Comparison of ENCODE assay signal across 11 cellular contexts in genomic region chr7:2572101-2572842, GRCh38. TPM values are rescaled to one million over a fixed set of nuclear protein-coding genes. Genes with fewer than 3 reads are reported as not detected.
DNase-seq lines count a peak whose midpoint lies in the region; ATAC-seq and TF ChIP-seq lines count a peak whose summit lies in the region.
"Had no signal": no experiment of that assay in that cellular context is flagged by ENCODE, and none has a peak within 500 bp of the region (broad histone marks: within the 10 kb centered on the region; RNA-seq: fewer than 3 reads in every experiment).

No MANE protein-coding gene starts in this region.

- H3K27me3 ChIP-seq in adrenal gland (no peaks in the 10 kb centered on the region), kidney epithelial cell (ENCODE audit: control insufficient read depth, insufficient read depth, low read length) (no peaks in the 10 kb centered on the region)

- peak overlapping the region in 1 of 2 donors; percentile 74 for H3K27ac Mint-ChIP-seq in stimulated activated naive CD8-positive, alpha-beta T cell treated with anti-CD3 and anti-CD28 coated beads, Interleukin-15, amount 100 ng/mL, for 72 hours
- H3K27ac Mint-ChIP-seq: CD14-positive monocyte had no signal

- H3K4me1 ChIP-seq in adrenal gland (replicated peaks in 1 of 2), result peaks cover 2 to 21% of the 10 kb centered on the region in 2 donors

- TF ChIP-seq POLR2A in adrenal gland (IDR thresholded peaks at IDR 0.05), result peak in 1 of 2 donors; percentile 29

- H3K27me3 Mint-ChIP-seq in stimulated activated naive CD8-positive, alpha-beta T cell treated with anti-CD3 and anti-CD28 coated beads, Interleukin-15, amount 100 ng/mL, for 72 hours, result no peaks in the 10 kb centered on the region

- intact Hi-C loops in adrenal gland (cut with DNase I), result no loop called here

- ATAC-seq in stimulated activated naive CD8-positive, alpha-beta T cell treated with anti-CD3 and anti-CD28 coated beads, Interleukin-15, Interleukin-2, amounts not matched to agents 100 U/mL and 50 U/mL, for 24 hours, result peak; percentile 68
- ATAC-seq in stimulated activated naive CD8-positive, alpha-beta T cell treated with anti-CD3 and anti-CD28 coated beads, Interleukin-15, amount 100 ng/mL, for 72 hours, result no peak
- ATAC-seq in GM18861 (IDR thresholded peaks at IDR 0.05; ENCODE audit: unreplicated experiment), result no peak
- ATAC-seq in GM19035 (IDR thresholded peaks at IDR 0.05; ENCODE audit: unreplicated experiment), result no peak
- no peak for ATAC-seq in HG02610 (IDR thresholded peaks at IDR 0.05; ENCODE audit: unreplicated experiment)

- TF ChIP-seq CTCF in adrenal gland (IDR thresholded peaks at IDR 0.05) (no peak), kidney epithelial cell (IDR thresholded peaks at IDR 0.05; ENCODE audit: insufficient read depth, low read length, poor library complexity, severe bottlenecking) (no peak), GM20000 (IDR thresholded peaks at IDR 0.05; ENCODE audit: extremely low read depth, missing control alignments) (no peak)

- H3K4me3 ChIP-seq in adrenal gland, result no peak overlapping the region
- no peak overlapping the region for H3K4me3 ChIP-seq in kidney epithelial cell (ENCODE audit: low read depth, low read length)

- no peaks in the 10 kb centered on the region for H3K36me3 ChIP-seq in adrenal gland (replicated peaks in 1 of 2)
- peaks cover 2% of the 10 kb centered on the region for H3K36me3 ChIP-seq in kidney epithelial cell (ENCODE audit: control insufficient read depth, insufficient read depth, low read length)

- no peaks in the 10 kb centered on the region for H3K9me3 ChIP-seq in adrenal gland (replicated peaks in 1 of 3)

- H3K4me3 Mint-ChIP-seq in stimulated activated naive CD8-positive, alpha-beta T cell treated with anti-CD3 and anti-CD28 coated beads, Interleukin-15, amount 100 ng/mL, for 72 hours, result no peak overlapping the region
- H3K4me3 Mint-ChIP-seq: activated T-cell treated with anti-CD3 and anti-CD28 coated beads, Interleukin-2, amount 50 U/mL, for 4 hours; CD14-positive monocyte had no signal

- peak overlapping the region in 3 of 5 donors; percentile 58 to 83 (median 58) for H3K27ac ChIP-seq in adrenal gland

- peak; percentile 25 for DNase-seq in stimulated activated naive CD8-positive, alpha-beta T cell treated with anti-CD3 and anti-CD28 coated beads, Interleukin-15, Interleukin-2, amounts not matched to agents 100 U/mL and 50 U/mL, for 24 hours
- no peak for DNase-seq in stimulated activated naive CD8-positive, alpha-beta T cell treated with anti-CD3 and anti-CD28 coated beads, Interleukin-15, amount 100 ng/mL, for 72 hours
- DNase-seq in adrenal gland (peak; percentile 76 to 86 (median 81)), kidney epithelial cell (ENCODE audit: low read depth) (peak; percentile 37), GM20000 (ENCODE audit: low spot score) (no peak)
- DNase-seq: activated T-cell treated with anti-CD3 and anti-CD28 coated beads, Interleukin-2, amount 50 U/mL, for 4 hours; hippocampal formation had no signal

- WGBS in adrenal gland, 4 donors, result 43 to 60% (median 49%) methylated on average over 16 to 22 of the region's 22 CpGs

- H3K4me1 Mint-ChIP-seq in stimulated activated naive CD8-positive, alpha-beta T cell treated with anti-CD3 and anti-CD28 coated beads, Interleukin-15, amount 100 ng/mL, for 72 hours, result peaks cover 12% of the 10 kb centered on the region

- H3K9me3 Mint-ChIP-seq in stimulated activated naive CD8-positive, alpha-beta T cell treated with anti-CD3 and anti-CD28 coated beads, Interleukin-15, amount 100 ng/mL, for 72 hours, result no peaks in the 10 kb centered on the region
- H3K9me3 Mint-ChIP-seq: activated T-cell treated with anti-CD3 and anti-CD28 coated beads, Interleukin-2, amount 50 U/mL, for 4 hours had no signal

RNA-seq across cellular contexts. Expression of gene IQCE, which starts 13.5 kb away (rescaled TPM):
- total RNA-seq in adrenal gland (10 to 100 TPM; 12.3 to 33.2 (median 14.7) TPM), kidney epithelial cell (18.0 and 20.0 TPM in 2 replicates)
- 10 to 100 TPM in 1 of 3 donors, 1 to 10 TPM in 2; 6.2 to 16.7 (median 7.9) TPM for polyA plus RNA-seq in adrenal gland

RNA-seq across cellular contexts. Expression of gene BRAT1, which starts 16.9 kb away (rescaled TPM):
- total RNA-seq in adrenal gland, result 10 to 100 TPM; 45.1 to 88.6 (median 72.4) TPM
- polyA plus RNA-seq in adrenal gland, result 100 to 1,000 TPM in 2 of 3 donors, 1 to 10 TPM in 1; 3.7 to 120 (median 101) TPM
- total RNA-seq in kidney epithelial cell, result 40.1 TPM in 2 replicates

RNA-seq across cellular contexts. Expression of gene LFNG, which starts 52.7 kb away (rescaled TPM):
- total RNA-seq in adrenal gland (10 to 100 TPM in 6 of 8 donors, 1 to 10 TPM in 2; 4.7 to 26.1 (median 14.3) TPM), kidney epithelial cell (36.6 and 39.7 TPM in 2 replicates)
- polyA plus RNA-seq in adrenal gland, result 10 to 100 TPM in 2 of 3 donors, 1 to 10 TPM in 1; 1.4 to 20.7 (median 15.5) TPM

RNA-seq across cellular contexts. Expression of gene TTYH3, which starts 59.5 kb away (rescaled TPM):
- 10 to 100 TPM; 34.8 to 86.3 (median 60.3) TPM for total RNA-seq in adrenal gland
- polyA plus RNA-seq in adrenal gland, result 10 to 100 TPM in 2 of 3 donors, 1 to 10 TPM in 1; 5.4 to 38.4 (median 21.3) TPM
- 106 and 118 TPM in 2 replicates for total RNA-seq in kidney epithelial cell

Comparison
In these comparisons a context has a peak if more than half of its experiments do, and no peak if none do; other contexts are left out.
1. DNase-seq: peak in stimulated activated naive CD8-positive, alpha-beta T cell treated with anti-CD3 and anti-CD28 coated beads, Interleukin-15, Interleukin-2, amounts not matched to agents 100 U/mL and 50 U/mL, for 24 hours (single experiment), adrenal gland (7 of 7) and kidney epithelial cell (single experiment); none in stimulated activated naive CD8-positive, alpha-beta T cell treated with anti-CD3 and anti-CD28 coated beads, Interleukin-15, amount 100 ng/mL, for 72 hours (0 of 2) and GM20000 (single experiment).